Comparison of ENCODE assay signal across 1 cellular context in the genomic region with DNA sequence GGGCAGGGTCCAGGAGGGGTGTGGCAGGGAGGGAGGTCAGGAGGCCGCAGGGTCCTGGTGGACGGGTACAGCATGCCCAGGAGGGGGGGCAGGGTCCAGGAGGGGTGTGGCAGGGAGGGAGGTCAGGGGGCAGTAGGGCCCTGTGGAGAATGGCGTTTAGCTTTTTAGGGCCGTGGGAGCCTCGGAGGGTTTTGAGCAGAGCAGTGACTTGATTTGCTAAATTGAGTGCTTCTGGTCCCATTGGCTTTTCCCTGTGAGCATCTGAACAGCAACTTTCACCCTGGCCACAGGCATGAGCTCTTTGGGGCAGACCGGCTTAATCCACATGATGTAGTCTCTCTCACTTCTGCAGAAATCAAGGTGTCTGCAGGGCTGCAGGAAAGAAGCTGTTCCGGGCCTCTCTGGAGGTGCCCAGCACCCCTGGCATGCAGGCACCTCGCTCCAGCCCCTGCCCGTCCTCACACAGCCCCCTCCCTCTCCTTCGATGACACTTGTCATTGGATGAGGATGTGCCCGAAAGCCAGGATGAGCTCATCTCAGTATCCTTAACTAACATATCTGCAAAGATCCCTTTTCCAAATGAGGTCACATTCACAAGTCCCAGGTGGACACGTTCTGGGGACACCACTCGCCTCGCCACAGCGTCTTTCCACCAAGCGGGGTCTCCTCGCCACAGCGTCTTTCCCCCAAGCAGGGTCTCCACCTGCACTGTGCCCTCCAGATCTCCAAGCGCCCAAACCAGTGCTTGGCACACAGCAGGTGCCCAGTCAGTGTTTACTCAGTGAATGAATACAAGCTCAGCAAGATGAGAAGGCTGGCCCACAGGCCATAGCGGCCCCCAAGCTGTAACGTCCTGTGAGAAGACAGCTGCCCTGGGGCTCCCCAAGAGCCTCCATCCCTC.
TF ChIP-seq lines count a peak whose summit lies in the region.

No MANE protein-coding gene starts in this region.

TF ChIP-seq in GM23338, 12 proteins besides CTCF, POLR2A, EP300 and RAD21 (continued from another document):
- TF ChIP-seq NANOG (IDR thresholded peaks at IDR 0.05; ENCODE audit: borderline replicate concordance) (no peak), CREB1 (CRISPR knock-in tag; IDR thresholded peaks at IDR 0.05; ENCODE audit: low read depth) (no peak), ZNF331 (CRISPR knock-in tag; IDR thresholded peaks at IDR 0.05; ENCODE audit: low read depth) (no peak), EZH2 (IDR thresholded peaks at IDR 0.05; ENCODE audit: low read depth, unreplicated experiment) (no peak)
- TF ChIP-seq, protein P1, sequence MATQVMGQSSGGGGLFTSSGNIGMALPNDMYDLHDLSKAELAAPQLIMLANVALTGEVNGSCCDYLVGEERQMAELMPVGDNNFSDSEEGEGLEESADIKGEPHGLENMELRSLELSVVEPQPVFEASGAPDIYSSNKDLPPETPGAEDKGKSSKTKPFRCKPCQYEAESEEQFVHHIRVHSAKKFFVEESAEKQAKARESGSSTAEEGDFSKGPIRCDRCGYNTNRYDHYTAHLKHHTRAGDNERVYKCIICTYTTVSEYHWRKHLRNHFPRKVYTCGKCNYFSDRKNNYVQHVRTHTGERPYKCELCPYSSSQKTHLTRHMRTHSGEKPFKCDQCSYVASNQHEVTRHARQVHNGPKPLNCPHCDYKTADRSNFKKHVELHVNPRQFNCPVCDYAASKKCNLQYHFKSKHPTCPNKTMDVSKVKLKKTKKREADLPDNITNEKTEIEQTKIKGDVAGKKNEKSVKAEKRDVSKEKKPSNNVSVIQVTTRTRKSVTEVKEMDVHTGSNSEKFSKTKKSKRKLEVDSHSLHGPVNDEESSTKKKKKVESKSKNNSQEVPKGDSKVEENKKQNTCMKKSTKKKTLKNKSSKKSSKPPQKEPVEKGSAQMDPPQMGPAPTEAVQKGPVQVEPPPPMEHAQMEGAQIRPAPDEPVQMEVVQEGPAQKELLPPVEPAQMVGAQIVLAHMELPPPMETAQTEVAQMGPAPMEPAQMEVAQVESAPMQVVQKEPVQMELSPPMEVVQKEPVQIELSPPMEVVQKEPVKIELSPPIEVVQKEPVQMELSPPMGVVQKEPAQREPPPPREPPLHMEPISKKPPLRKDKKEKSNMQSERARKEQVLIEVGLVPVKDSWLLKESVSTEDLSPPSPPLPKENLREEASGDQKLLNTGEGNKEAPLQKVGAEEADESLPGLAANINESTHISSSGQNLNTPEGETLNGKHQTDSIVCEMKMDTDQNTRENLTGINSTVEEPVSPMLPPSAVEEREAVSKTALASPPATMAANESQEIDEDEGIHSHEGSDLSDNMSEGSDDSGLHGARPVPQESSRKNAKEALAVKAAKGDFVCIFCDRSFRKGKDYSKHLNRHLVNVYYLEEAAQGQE (IDR thresholded peaks at IDR 0.05; ENCODE audit: unreplicated experiment) = no peak
- TF ChIP-seq, protein P2, sequence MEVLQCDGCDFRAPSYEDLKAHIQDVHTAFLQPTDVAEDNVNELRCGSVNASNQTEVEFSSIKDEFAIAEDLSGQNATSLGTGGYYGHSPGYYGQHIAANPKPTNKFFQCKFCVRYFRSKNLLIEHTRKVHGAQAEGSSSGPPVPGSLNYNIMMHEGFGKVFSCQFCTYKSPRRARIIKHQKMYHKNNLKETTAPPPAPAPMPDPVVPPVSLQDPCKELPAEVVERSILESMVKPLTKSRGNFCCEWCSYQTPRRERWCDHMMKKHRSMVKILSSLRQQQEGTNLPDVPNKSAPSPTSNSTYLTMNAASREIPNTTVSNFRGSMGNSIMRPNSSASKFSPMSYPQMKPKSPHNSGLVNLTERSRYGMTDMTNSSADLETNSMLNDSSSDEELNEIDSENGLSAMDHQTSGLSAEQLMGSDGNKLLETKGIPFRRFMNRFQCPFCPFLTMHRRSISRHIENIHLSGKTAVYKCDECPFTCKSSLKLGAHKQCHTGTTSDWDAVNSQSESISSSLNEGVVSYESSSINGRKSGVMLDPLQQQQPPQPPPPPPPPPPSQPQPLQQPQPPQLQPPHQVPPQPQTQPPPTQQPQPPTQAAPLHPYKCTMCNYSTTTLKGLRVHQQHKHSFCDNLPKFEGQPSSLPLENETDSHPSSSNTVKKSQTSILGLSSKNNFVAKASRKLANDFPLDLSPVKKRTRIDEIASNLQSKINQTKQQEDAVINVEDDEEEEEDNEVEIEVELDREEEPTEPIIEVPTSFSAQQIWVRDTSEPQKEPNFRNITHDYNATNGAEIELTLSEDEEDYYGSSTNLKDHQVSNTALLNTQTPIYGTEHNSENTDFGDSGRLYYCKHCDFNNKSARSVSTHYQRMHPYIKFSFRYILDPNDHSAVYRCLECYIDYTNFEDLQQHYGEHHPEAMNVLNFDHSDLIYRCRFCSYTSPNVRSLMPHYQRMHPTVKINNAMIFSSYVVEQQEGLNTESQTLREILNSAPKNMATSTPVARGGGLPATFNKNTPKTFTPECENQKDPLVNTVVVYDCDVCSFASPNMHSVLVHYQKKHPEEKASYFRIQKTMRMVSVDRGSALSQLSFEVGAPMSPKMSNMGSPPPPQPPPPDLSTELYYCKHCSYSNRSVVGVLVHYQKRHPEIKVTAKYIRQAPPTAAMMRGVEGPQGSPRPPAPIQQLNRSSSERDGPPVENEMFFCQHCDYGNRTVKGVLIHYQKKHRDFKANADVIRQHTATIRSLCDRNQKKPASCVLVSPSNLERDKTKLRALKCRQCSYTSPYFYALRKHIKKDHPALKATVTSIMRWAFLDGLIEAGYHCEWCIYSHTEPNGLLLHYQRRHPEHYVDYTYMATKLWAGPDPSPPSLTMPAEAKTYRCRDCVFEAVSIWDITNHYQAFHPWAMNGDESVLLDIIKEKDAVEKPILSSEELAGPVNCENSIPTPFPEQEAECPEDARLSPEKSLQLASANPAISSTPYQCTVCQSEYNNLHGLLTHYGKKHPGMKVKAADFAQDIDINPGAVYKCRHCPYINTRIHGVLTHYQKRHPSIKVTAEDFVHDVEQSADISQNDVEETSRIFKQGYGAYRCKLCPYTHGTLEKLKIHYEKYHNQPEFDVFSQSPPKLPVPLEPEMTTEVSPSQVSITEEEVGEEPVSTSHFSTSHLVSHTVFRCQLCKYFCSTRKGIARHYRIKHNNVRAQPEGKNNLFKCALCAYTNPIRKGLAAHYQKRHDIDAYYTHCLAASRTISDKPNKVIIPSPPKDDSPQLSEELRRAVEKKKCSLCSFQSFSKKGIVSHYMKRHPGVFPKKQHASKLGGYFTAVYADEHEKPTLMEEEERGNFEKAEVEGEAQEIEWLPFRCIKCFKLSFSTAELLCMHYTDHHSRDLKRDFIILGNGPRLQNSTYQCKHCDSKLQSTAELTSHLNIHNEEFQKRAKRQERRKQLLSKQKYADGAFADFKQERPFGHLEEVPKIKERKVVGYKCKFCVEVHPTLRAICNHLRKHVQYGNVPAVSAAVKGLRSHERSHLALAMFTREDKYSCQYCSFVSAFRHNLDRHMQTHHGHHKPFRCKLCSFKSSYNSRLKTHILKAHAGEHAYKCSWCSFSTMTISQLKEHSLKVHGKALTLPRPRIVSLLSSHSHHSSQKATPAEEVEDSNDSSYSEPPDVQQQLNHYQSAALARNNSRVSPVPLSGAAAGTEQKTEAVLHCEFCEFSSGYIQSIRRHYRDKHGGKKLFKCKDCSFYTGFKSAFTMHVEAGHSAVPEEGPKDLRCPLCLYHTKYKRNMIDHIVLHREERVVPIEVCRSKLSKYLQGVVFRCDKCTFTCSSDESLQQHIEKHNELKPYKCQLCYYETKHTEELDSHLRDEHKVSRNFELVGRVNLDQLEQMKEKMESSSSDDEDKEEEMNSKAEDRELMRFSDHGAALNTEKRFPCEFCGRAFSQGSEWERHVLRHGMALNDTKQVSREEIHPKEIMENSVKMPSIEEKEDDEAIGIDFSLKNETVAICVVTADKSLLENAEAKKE (CRISPR knock-in tag; IDR thresholded peaks at IDR 0.05) = no peak
